1 cellular context compared by ENCODE assay signal in genomic region chr2:61268249-61268648, GRCh38.
TF ChIP-seq lines count a peak whose summit lies in the region.

No MANE protein-coding gene starts in this region.

TF ChIP-seq in GM23338, 12 proteins besides CTCF, POLR2A, EP300 and RAD21 (continued from another document):
- no peak for TF ChIP-seq REST (IDR thresholded peaks at IDR 0.05; ENCODE audit: unreplicated experiment)
